In the genomic region with DNA sequence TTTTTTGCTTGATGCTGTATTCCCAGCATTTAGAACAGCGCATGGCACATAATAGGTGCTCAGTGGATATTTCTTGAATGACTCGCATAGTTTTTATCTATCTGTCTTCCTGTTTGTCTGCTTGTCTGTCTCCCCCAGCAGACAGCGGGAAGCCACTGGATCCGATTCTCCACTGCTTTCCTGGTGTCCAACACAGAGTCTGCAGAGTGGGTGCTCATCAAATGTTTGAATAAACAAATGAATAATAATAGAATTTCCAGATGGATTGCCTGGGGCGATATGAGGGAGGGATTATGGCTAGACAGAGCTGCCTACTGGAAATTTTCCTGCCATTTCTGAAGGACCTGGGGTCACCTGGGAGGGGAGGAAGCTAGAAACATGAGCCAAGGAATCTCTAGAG, we compare ENCODE assay signal across 21 cellular contexts. TPM values are rescaled to one million over a fixed set of nuclear protein-coding genes. Genes with fewer than 3 reads are reported as not detected.
"Had no signal": no experiment of that assay in that cellular context is flagged by ENCODE, and none has a peak within 500 bp of the region (broad histone marks: within the 10 kb centered on the region; RNA-seq: fewer than 3 reads in every experiment).

No MANE protein-coding gene starts in this region.

- H3K27ac ChIP-seq: SJSA1 had no signal

- H3K9me3 ChIP-seq: SJSA1 had no signal

- FAIRE-seq: astrocyte, RCC 7860 had no signal

- H3K4me1 ChIP-seq: SJSA1 had no signal

- H3K4me3 ChIP-seq: SJSA1 had no signal

- H3K36me3 ChIP-seq: SJSA1 had no signal

- DNase-seq: activated CD4-positive, alpha-beta memory T cell treated with anti-CD3 and anti-CD28 coated beads, Interleukin-2, amount 10 ng/mL, durations not matched to agents 7 days and 5 days; activated CD4-positive, alpha-beta T cell treated with anti-CD3 and anti-CD28 coated beads, Interleukin-2, amount 10 ng/mL, durations not matched to agents 7 days and 5 days; activated CD4-positive, CD25-positive, alpha-beta regulatory T cell; activated gamma-delta T cell; activated naive CD4-positive, alpha-beta T cell treated with anti-CD3 and anti-CD28 coated beads for 36 hours; activated T-cell treated with anti-CD3 and anti-CD28 coated beads for 4 hours; activated T-cell treated with anti-CD3 and anti-CD28 coated beads, Interleukin-2, amount 50 U/mL, for 48 hours; amygdala; Kasumi-1; KBM-7; NCI-H1048; NCI-H187; NCI-H446 treated with DMSO at 0.1 percent for 48 hours; NCI-H524 treated with DMSO at 0.1 percent for 48 hours; SHP77; T-helper 9 cell had no signal

RNA-seq across cellular contexts. Expression of gene CDH22, which starts 18.9 kb away (rescaled TPM):
- total RNA-seq: activated CD4-positive, alpha-beta memory T cell treated with anti-CD3 and anti-CD28 coated beads, Interleukin-2, amount 10 ng/mL, durations not matched to agents 7 days and 5 days; activated CD4-positive, alpha-beta T cell treated with anti-CD3 and anti-CD28 coated beads, Interleukin-2, amount 10 ng/mL, durations not matched to agents 7 days and 5 days; activated CD8-positive, alpha-beta memory T cell treated with anti-CD3 and anti-CD28 coated beads for 36 hours; activated T-helper 17 cell treated with anti-CD3 and anti-CD28 coated beads, Interleukin-2, amount 50 U/mL, for 72 hours; astrocyte; SJSA1 had no signal
